Comparison of ENCODE assay signal across 1 cellular context in the genomic region with DNA sequence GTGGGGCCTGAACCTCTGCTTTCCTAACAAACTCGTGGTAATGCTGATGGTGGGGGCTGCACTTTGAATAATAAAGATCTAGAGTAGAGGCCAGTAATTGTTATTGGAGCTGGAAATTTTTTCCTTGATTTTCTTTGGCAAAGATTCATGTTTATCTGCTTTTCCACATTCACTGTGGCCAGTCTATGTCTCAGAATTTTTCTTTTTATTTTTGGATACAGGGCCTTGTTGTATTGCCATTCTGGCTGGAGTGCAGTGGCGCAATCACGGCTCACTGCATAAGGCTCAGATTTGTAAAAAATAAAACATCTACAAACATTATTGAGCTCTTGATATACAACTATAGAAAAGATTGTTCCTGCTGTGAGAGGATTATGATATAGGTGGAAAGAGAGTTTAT.
TF ChIP-seq lines count a peak whose summit lies in the region.

No MANE protein-coding gene starts in this region.

TF ChIP-seq in IMR-90, 13 proteins besides CTCF, POLR2A, EP300 and RAD21:
- TF ChIP-seq CHD1 (IDR thresholded peaks at IDR 0.05; ENCODE audit: low read depth, low read length), result no peak
- TF ChIP-seq NFE2L2 (IDR thresholded peaks at IDR 0.05; ENCODE audit: low read depth, low read length), result no peak
- TF ChIP-seq FOS (IDR thresholded peaks at IDR 0.05; ENCODE audit: low read depth, low read length), result no peak
- TF ChIP-seq, protein P1, sequence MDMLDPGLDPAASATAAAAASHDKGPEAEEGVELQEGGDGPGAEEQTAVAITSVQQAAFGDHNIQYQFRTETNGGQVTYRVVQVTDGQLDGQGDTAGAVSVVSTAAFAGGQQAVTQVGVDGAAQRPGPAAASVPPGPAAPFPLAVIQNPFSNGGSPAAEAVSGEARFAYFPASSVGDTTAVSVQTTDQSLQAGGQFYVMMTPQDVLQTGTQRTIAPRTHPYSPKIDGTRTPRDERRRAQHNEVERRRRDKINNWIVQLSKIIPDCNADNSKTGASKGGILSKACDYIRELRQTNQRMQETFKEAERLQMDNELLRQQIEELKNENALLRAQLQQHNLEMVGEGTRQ (IDR thresholded peaks at IDR 0.05; ENCODE audit: low read depth, low read length), result no peak
- TF ChIP-seq CEBPB (IDR thresholded peaks at IDR 0.05; ENCODE audit: low read depth, low read length), result peak; percentile 78
- TF ChIP-seq MXI1 (IDR thresholded peaks at IDR 0.05; ENCODE audit: borderline replicate concordance, low read depth, low read length), result no peak
TF ChIP-seq in IMR-90: peak in this region for 1.
